In genomic region chr9:114332474-114333040, GRCh38 we compare ENCODE assay signal across 9 cellular contexts. TPM values are rescaled to one million over a fixed set of nuclear protein-coding genes. Genes with fewer than 3 reads are reported as not detected.
DNase-seq lines count a peak whose midpoint lies in the region; ATAC-seq and TF ChIP-seq lines count a peak whose summit lies in the region.
"Not testable (repeated sequence)": the region's sequence is repeated elsewhere in the genome, so short reads cannot be mapped to it uniquely, and the experiment has no call there.
"Had no signal": no experiment of that assay in that cellular context is flagged by ENCODE, and none has a peak within 500 bp of the region (broad histone marks: within the 10 kb centered on the region; RNA-seq: fewer than 3 reads in every experiment).

No MANE protein-coding gene starts in this region.

- not testable (repeated sequence) for H3K9me3 ChIP-seq in Caco-2

- not testable (repeated sequence) for H3K4me1 Mint-ChIP-seq in Caco-2 (ENCODE audit: low read depth, unreplicated experiment); activated CD8-positive, alpha-beta T cell treated with anti-CD3 and anti-CD28 coated beads, Interleukin-2, amount 10 ng/mL, durations not matched to agents 7 days and 5 days (ENCODE audit: low read depth)
- peaks cover 12 to 24% (median 18%) of the 10 kb centered on the region in 3 donors for H3K4me1 Mint-ChIP-seq in T-cell
- peaks cover 14% of the 10 kb centered on the region for H3K4me1 Mint-ChIP-seq in activated naive CD8-positive, alpha-beta T cell (ENCODE audit: low read depth)
- H3K4me1 Mint-ChIP-seq in immature natural killer cell, result peaks cover 17 to 25% of the 10 kb centered on the region in 2 donors
- H3K4me1 Mint-ChIP-seq in naive thymus-derived CD8-positive, alpha-beta T cell, result peaks cover 12 to 21% (median 17%) of the 10 kb centered on the region in 4 donors
- peaks cover 12 to 35% of the 10 kb centered on the region in 2 donors for H3K4me1 Mint-ChIP-seq in stimulated activated naive B cell treated with anti-CD40 and anti-IgM and Interleukin-4, amounts not matched to agents 10 μg/mL and 1 μg/mL and 100 μg/mL, for 72 hours

- not testable (repeated sequence) for DNase-seq in Caco-2; T-cell; activated CD8-positive, alpha-beta T cell treated with anti-CD3 and anti-CD28 coated beads, Interleukin-2, amount 10 ng/mL, durations not matched to agents 7 days and 5 days; immature natural killer cell; stimulated activated naive B cell treated with anti-CD40 and anti-IgM and Interleukin-4, amounts not matched to agents 10 μg/mL and 1 μg/mL and 100 μg/mL, for 72 hours
- peak in 1 of 10 donors; percentile 61 for DNase-seq in naive thymus-derived CD8-positive, alpha-beta T cell

- H3K27ac Mint-ChIP-seq in Caco-2 (ENCODE audit: unreplicated experiment), result not testable (repeated sequence)
- peak overlapping the region; percentile 66 to 76 for H3K27ac Mint-ChIP-seq in T-cell
- H3K27ac Mint-ChIP-seq in activated CD8-positive, alpha-beta T cell treated with anti-CD3 and anti-CD28 coated beads, Interleukin-2, amount 10 ng/mL, durations not matched to agents 7 days and 5 days, result peak overlapping the region; percentile 61
- H3K27ac Mint-ChIP-seq in activated naive CD8-positive, alpha-beta T cell, result peak overlapping the region; percentile 4
- H3K27ac Mint-ChIP-seq in immature natural killer cell, result peak overlapping the region; percentile 46 to 84 (median 78)
- peak overlapping the region in 9 of 10 donors; percentile 29 to 89 (median 57) for H3K27ac Mint-ChIP-seq in naive thymus-derived CD8-positive, alpha-beta T cell
- peak overlapping the region; percentile 74 for H3K27ac Mint-ChIP-seq in stimulated activated naive B cell treated with anti-CD40 and anti-IgM and Interleukin-4, amounts not matched to agents 10 μg/mL and 1 μg/mL and 100 μg/mL, for 72 hours

- TSS peak; percentile 2 for BruUV-seq in Caco-2 (replicated peaks; lab: Mats Ljungman, UMichigan)

- H3K9me3 Mint-ChIP-seq in Caco-2 (ENCODE audit: unreplicated experiment); T-cell; activated CD8-positive, alpha-beta T cell treated with anti-CD3 and anti-CD28 coated beads, Interleukin-2, amount 10 ng/mL, durations not matched to agents 7 days and 5 days (ENCODE audit: insufficient read depth); activated naive CD8-positive, alpha-beta T cell (ENCODE audit: low read depth); immature natural killer cell; naive thymus-derived CD8-positive, alpha-beta T cell; stimulated activated naive B cell treated with anti-CD40 and anti-IgM and Interleukin-4, amounts not matched to agents 10 μg/mL and 1 μg/mL and 100 μg/mL, for 72 hours: not testable (repeated sequence)

- not testable (repeated sequence) for H3K27me3 ChIP-seq in Caco-2 (replicated peaks; ENCODE audit: control insufficient read depth, insufficient read depth, low read length)

- CTCF ChIA-PET in Caco-2 (lab: Charles Lee); T-cell (lab: Charles Lee); activated CD8-positive, alpha-beta T cell treated with anti-CD3 and anti-CD28 coated beads, Interleukin-2, amount 10 ng/mL, durations not matched to agents 7 days and 5 days (lab: Charles Lee): not testable (repeated sequence)

- POLR2A ChIA-PET in Caco-2 (lab: Charles Lee), result not testable (repeated sequence)
- POLR2A ChIA-PET in T-cell (lab: Charles Lee), result interaction anchor here in 1 of 2 donors (0.6 kb wide), 1 partner anchor 35 kb away, joined by 7 read pairs; no protein-coding TSS in a partner anchor
- POLR2A ChIA-PET in activated CD8-positive, alpha-beta T cell treated with anti-CD3 and anti-CD28 coated beads, Interleukin-2, amount 10 ng/mL, durations not matched to agents 7 days and 5 days (lab: Charles Lee), result interaction anchor here (0.6 to 0.9 kb wide), 2 partner anchors 9 to 321 kb away, joined by 3 to 4 read pairs; no protein-coding TSS in a partner anchor
- POLR2A ChIA-PET in naive thymus-derived CD8-positive, alpha-beta T cell (lab: Charles Lee), result interaction anchor here (1.5 to 2.1 kb wide), 3 partner anchors 33 to 63 kb away, joined by 3 to 7 read pairs (median 4); partner anchors contain the start of gene AKNA

- H3K27me3 Mint-ChIP-seq in Caco-2 (ENCODE audit: insufficient read depth, unreplicated experiment); T-cell; activated CD8-positive, alpha-beta T cell treated with anti-CD3 and anti-CD28 coated beads, Interleukin-2, amount 10 ng/mL, durations not matched to agents 7 days and 5 days (ENCODE audit: low read depth); activated naive CD8-positive, alpha-beta T cell; naive thymus-derived CD8-positive, alpha-beta T cell; stimulated activated naive B cell treated with anti-CD40 and anti-IgM and Interleukin-4, amounts not matched to agents 10 μg/mL and 1 μg/mL and 100 μg/mL, for 72 hours: not testable (repeated sequence)
- peaks cover 6 to 34% (median 12%) of the 10 kb centered on the region in 3 donors for H3K27me3 Mint-ChIP-seq in immature natural killer cell (ENCODE audit: low read depth in 3 of 3)

- TF ChIP-seq CTCF in Caco-2 (IDR thresholded peaks at IDR 0.05; ENCODE audit: insufficient read depth in 1 of 2, low read depth in 1 of 2, low read length in 1 of 2, severe bottlenecking in 1 of 2, unreplicated experiment in 1 of 2), result not testable (repeated sequence)

- intact Hi-C loops in Caco-2 (cut with micrococcal nuclease; ENCODE audit: unreplicated experiment), result not testable (repeated sequence)

- not testable (repeated sequence) for H3K4me3 Mint-ChIP-seq in Caco-2 (ENCODE audit: unreplicated experiment); T-cell; activated naive CD8-positive, alpha-beta T cell
- H3K4me3 Mint-ChIP-seq in activated CD8-positive, alpha-beta T cell treated with anti-CD3 and anti-CD28 coated beads, Interleukin-2, amount 10 ng/mL, durations not matched to agents 7 days and 5 days, result peak overlapping the region; percentile 15
- peak overlapping the region in 1 of 5 donors; percentile 21 for H3K4me3 Mint-ChIP-seq in immature natural killer cell
- peak overlapping the region in 2 of 10 donors; percentile 29 to 66 for H3K4me3 Mint-ChIP-seq in naive thymus-derived CD8-positive, alpha-beta T cell
- H3K4me3 Mint-ChIP-seq in stimulated activated naive B cell treated with anti-CD40 and anti-IgM and Interleukin-4, amounts not matched to agents 10 μg/mL and 1 μg/mL and 100 μg/mL, for 72 hours, result peak overlapping the region in 1 of 2 donors; percentile 61

- not testable (repeated sequence) for H3K4me3 ChIP-seq in Caco-2 (ENCODE audit: low read depth, low read length)

- H3K36me3 Mint-ChIP-seq in Caco-2 (ENCODE audit: insufficient read depth, unreplicated experiment) (peaks cover 19% of the 10 kb centered on the region), T-cell (peaks cover 16% of the 10 kb centered on the region), immature natural killer cell (peaks cover 10 to 14% (median 12%) of the 10 kb centered on the region in 3 donors)
- H3K36me3 Mint-ChIP-seq in activated CD8-positive, alpha-beta T cell treated with anti-CD3 and anti-CD28 coated beads, Interleukin-2, amount 10 ng/mL, durations not matched to agents 7 days and 5 days (ENCODE audit: low read depth), result peaks cover 30% of the 10 kb centered on the region
- not testable (repeated sequence) for H3K36me3 Mint-ChIP-seq in activated naive CD8-positive, alpha-beta T cell
- H3K36me3 Mint-ChIP-seq in naive thymus-derived CD8-positive, alpha-beta T cell, result peaks cover 2 to 27% (median 4%) of the 10 kb centered on the region in 3 donors
- H3K36me3 Mint-ChIP-seq in stimulated activated naive B cell treated with anti-CD40 and anti-IgM and Interleukin-4, amounts not matched to agents 10 μg/mL and 1 μg/mL and 100 μg/mL, for 72 hours, result peaks cover 26 to 27% of the 10 kb centered on the region in 2 donors

- H3K36me3 ChIP-seq in Caco-2 (ENCODE audit: control insufficient read depth, insufficient read depth, low read length), result not testable (repeated sequence)

- H3K4me1 ChIP-seq in Caco-2, result peaks cover 22% of the 10 kb centered on the region

- peak in 2 of 4 experiments; percentile 7 to 15 for ATAC-seq in T-cell (replicated peaks in 1 of 4)
- ATAC-seq in activated CD8-positive, alpha-beta T cell treated with anti-CD3 and anti-CD28 coated beads, Interleukin-2, amount 10 ng/mL, durations not matched to agents 7 days and 5 days; naive thymus-derived CD8-positive, alpha-beta T cell: not testable (repeated sequence)
- ATAC-seq in stimulated activated naive B cell treated with anti-CD40 and anti-IgM and Interleukin-4, amounts not matched to agents 10 μg/mL and 1 μg/mL and 100 μg/mL, for 72 hours (replicated peaks), result peak; percentile 6 to 24

RNA-seq across cellular contexts. Expression of gene ORM2, which starts 2.9 kb away (rescaled TPM):
- total RNA-seq in Caco-2 (2022), result 45.5 and 46.0 TPM in 2 replicates
- 1 to 10 TPM in 3 of 5 donors, not detected in 2; 1.4 to 2.2 (median 1.8) TPM for total RNA-seq in T-cell
- total RNA-seq in activated CD8-positive, alpha-beta T cell treated with anti-CD3 and anti-CD28 coated beads, Interleukin-2, amount 10 ng/mL, durations not matched to agents 7 days and 5 days, result not detected
- polyA plus RNA-seq in immature natural killer cell, result not detected
- total RNA-seq in naive thymus-derived CD8-positive, alpha-beta T cell, result not detected
- polyA plus RNA-seq in naive thymus-derived CD8-positive, alpha-beta T cell, result not detected
- total RNA-seq: LHCN-M2, PC-9 had no signal

RNA-seq across cellular contexts. Expression of gene ORM1, which starts 9.7 kb away (rescaled TPM):
- total RNA-seq in Caco-2 (2022), result 18.3 and 27.5 TPM in 2 replicates
- total RNA-seq in T-cell, result 1 to 10 TPM in 3 of 5 donors, not detected in 2; 4.2 to 8.3 (median 6.2) TPM
- total RNA-seq in activated CD8-positive, alpha-beta T cell treated with anti-CD3 and anti-CD28 coated beads, Interleukin-2, amount 10 ng/mL, durations not matched to agents 7 days and 5 days, result not detected
- not detected for polyA plus RNA-seq in immature natural killer cell
- total RNA-seq in naive thymus-derived CD8-positive, alpha-beta T cell, result not detected
- not detected for polyA plus RNA-seq in naive thymus-derived CD8-positive, alpha-beta T cell
- total RNA-seq: LHCN-M2, PC-9 had no signal

RNA-seq across cellular contexts. Expression of gene AKNA, which starts 55.2 kb away (rescaled TPM):
- total RNA-seq in Caco-2 (2022), result 43.0 and 57.8 TPM in 2 replicates
- total RNA-seq in T-cell, result 100 to 1,000 TPM; 382 to 462 (median 415) TPM
- total RNA-seq in activated CD8-positive, alpha-beta T cell treated with anti-CD3 and anti-CD28 coated beads, Interleukin-2, amount 10 ng/mL, durations not matched to agents 7 days and 5 days, result 100 to 1,000 TPM; 413 to 430 TPM
- 10 to 100 TPM in 2 of 3 donors, 1 to 10 TPM in 1; 4.0 to 56.3 (median 13.8) TPM for polyA plus RNA-seq in immature natural killer cell
- total RNA-seq in naive thymus-derived CD8-positive, alpha-beta T cell, result 100 to 1,000 TPM; 425 to 430 TPM
- polyA plus RNA-seq in naive thymus-derived CD8-positive, alpha-beta T cell, result 10 to 100 TPM; 12.7 to 31.6 (median 21.3) TPM

Comparison
In these comparisons a context has a peak if more than half of its experiments do, and no peak if none do; other contexts are left out.
1. RNA of gene ORM2, which starts 2.9 kb away (total RNA-seq): 45.5 to 46.0 TPM in Caco-2; 1.4 to 2.2 TPM in T-cell, not detected in activated CD8-positive, alpha-beta T cell treated with anti-CD3 and anti-CD28 coated beads, Interleukin-2, amount 10 ng/mL, durations not matched to agents 7 days and 5 days and not detected in naive thymus-derived CD8-positive, alpha-beta T cell; every median in the first group is over 10 times any median in the second.